Comparison of ENCODE assay signal across 9 cellular contexts in genomic region chr16:86576591-86577313, GRCh38. TPM values are rescaled to one million over a fixed set of nuclear protein-coding genes. Genes with fewer than 3 reads are reported as not detected.
DNase-seq lines count a peak whose midpoint lies in the region; ATAC-seq and TF ChIP-seq lines count a peak whose summit lies in the region.
"Had no signal": no experiment of that assay in that cellular context is flagged by ENCODE, and none has a peak within 500 bp of the region (broad histone marks: within the 10 kb centered on the region; RNA-seq: fewer than 3 reads in every experiment).

No MANE protein-coding gene starts in this region.

- peaks cover 21% of the 10 kb centered on the region for H3K79me2 ChIP-seq in PC-3 (ENCODE audit: low read length)
- peaks cover 2% of the 10 kb centered on the region for H3K79me2 ChIP-seq in trophoblast cell (ENCODE audit: control insufficient read depth, insufficient read depth, low read length, poor library complexity)

- no peak overlapping the region for H3K23ac ChIP-seq in trophoblast cell (ENCODE audit: low read length)

- H3K4me3 ChIP-seq in PC-3 (ENCODE audit: low read length) (peak overlapping the region; percentile 74), epithelial cell of proximal tubule (ENCODE audit: low read depth, low read length) (peak overlapping the region; percentile 62), trophoblast cell (ENCODE audit: low read depth, low read length) (peak overlapping the region; percentile 59), adrenal gland (peak overlapping the region in 1 of 4 donors; percentile 37)
- H3K4me3 ChIP-seq: mucosa of descending colon had no signal

- peaks cover 60% of the 10 kb centered on the region for H3K4me1 Mint-ChIP-seq in Calu3 (ENCODE audit: low read depth, unreplicated experiment)

- H3K4ac ChIP-seq in trophoblast cell (ENCODE audit: low read depth, low read length), result no peak overlapping the region

- H2AFZ ChIP-seq in PC-3 (ENCODE audit: low read length) (no peak overlapping the region), trophoblast cell (ENCODE audit: insufficient read depth, low read length, poor library complexity) (peak overlapping the region; percentile 64)

- H3K9ac ChIP-seq in PC-3 (ENCODE audit: low read length) (peak overlapping the region; percentile 99), trophoblast cell (ENCODE audit: low read length) (peak overlapping the region; percentile 38)

- H3K9me2 ChIP-seq in PC-3 (replicated peaks; ENCODE audit: low read length), result no peaks in the 10 kb centered on the region

- H3K9me3 Mint-ChIP-seq in Calu3 (ENCODE audit: low read depth, unreplicated experiment), result no peaks in the 10 kb centered on the region

- H4K91ac ChIP-seq in trophoblast cell (ENCODE audit: low read depth, low read length), result peak overlapping the region; percentile 40

- BruUV-seq in Calu3 (replicated peaks; lab: Mats Ljungman, UMichigan), result TSS peak; percentile 38
- TSS peak; percentile 83 for BruUV-seq in PC-3 (replicated peaks; lab: Mats Ljungman, UMichigan)

- H3K27ac ChIP-seq in PC-3 (ENCODE audit: low read length) (peak overlapping the region; percentile 86), trophoblast cell (ENCODE audit: low read depth, low read length) (no peak overlapping the region), adrenal gland (peak overlapping the region in 2 of 5 donors; percentile 70 to 78)

- no peaks in the 10 kb centered on the region for H3K9me3 ChIP-seq in PC-3 (ENCODE audit: low read length)
- peaks cover 5% of the 10 kb centered on the region for H3K9me3 ChIP-seq in trophoblast cell (ENCODE audit: insufficient read depth, low read depth, low read length)
- no peaks in the 10 kb centered on the region for H3K9me3 ChIP-seq in adrenal gland (replicated peaks in 1 of 3)
- H3K9me3 ChIP-seq: mucosa of descending colon had no signal

- H3F3A ChIP-seq in PC-3 (ENCODE audit: low read length, unreplicated experiment), result no peaks in the 10 kb centered on the region

- peak overlapping the region; percentile 52 for H2BK12ac ChIP-seq in trophoblast cell (ENCODE audit: low read length)

- H3K4me1 ChIP-seq in PC-3 (ENCODE audit: insufficient read depth, low read length) (peaks cover 18% of the 10 kb centered on the region), trophoblast cell (ENCODE audit: control insufficient read depth in 1 of 2, insufficient read depth in 2 of 2, low read length in 2 of 2) (peaks cover 22 to 30% of the 10 kb centered on the region in 2 experiments), adrenal gland (replicated peaks in 1 of 2) (no peaks in the 10 kb centered on the region)

- CTCF ChIA-PET in Calu3 (lab: Charles Lee) (interaction anchor here (0.5 to 1.7 kb wide), 25 partner anchors 8 to 1838 kb away, joined by 3 to 23 read pairs (median 8); no protein-coding TSS in a partner anchor), PC-3 (lab: Charles Lee) (interaction anchor here (0.5 to 1.5 kb wide), 7 partner anchors 8 to 368 kb away, joined by 3 to 13 read pairs (median 4); no protein-coding TSS in a partner anchor)

- H4K8ac ChIP-seq in trophoblast cell (ENCODE audit: low read depth, low read length), result peak overlapping the region; percentile 55

- no peak for TF ChIP-seq POLR2A in adrenal gland (IDR thresholded peaks at IDR 0.05)

- H3K27ac Mint-ChIP-seq in Calu3 (ENCODE audit: unreplicated experiment), result peak overlapping the region; percentile 88

- H4K20me1 ChIP-seq in PC-3 (ENCODE audit: low read length), result no peaks in the 10 kb centered on the region

- H3K14ac ChIP-seq in trophoblast cell (ENCODE audit: low read length), result peak overlapping the region; percentile 41

- peak; percentile 72 for DNase-seq in Calu3
- peak; percentile 57 for DNase-seq in PC-3
- DNase-seq in epithelial cell of proximal tubule (ENCODE audit: low read depth), result no peak
- DNase-seq in trophoblast cell, result no peak
- DNase-seq in adrenal gland, result no peak
- no peak for DNase-seq in NCI-H2081 treated with DMSO at 0.1 percent for 48 hours (lab: John Stamatoyannopoulos, UW)
- DNase-seq in SKM-1 treated with dmso at 0.1 percent for 144 hours (lab: John Stamatoyannopoulos, UW; ENCODE audit: unreplicated experiment), result no peak

- ATAC-seq in PC-3 (peak; percentile 32), HG03196 (IDR thresholded peaks at IDR 0.05; ENCODE audit: unreplicated experiment) (no peak)

- H3K36me3 Mint-ChIP-seq in Calu3 (ENCODE audit: insufficient read depth, unreplicated experiment), result peaks cover 72% of the 10 kb centered on the region

- peaks cover 8% of the 10 kb centered on the region for H3K79me1 ChIP-seq in trophoblast cell (ENCODE audit: low read length)

- peak overlapping the region; percentile 39 for H3K18ac ChIP-seq in trophoblast cell (ENCODE audit: low read length)

- intact Hi-C loops in Calu3 (cut with micrococcal nuclease; ENCODE audit: unreplicated experiment), result loop anchor here (2.0 to 5.0 kb wide), 4 partner anchors 54 to 301 kb away; no protein-coding TSS in a partner anchor
- intact Hi-C loops in PC-3 (cut with micrococcal nuclease), result loop anchor here (1.0 to 5.0 kb wide), 4 partner anchors 55 to 486 kb away; no protein-coding TSS in a partner anchor
- intact Hi-C loops in adrenal gland (cut with DNase I), result no loop called here

- TF ChIP-seq CTCF in Calu3 (IDR thresholded peaks at IDR 0.05; ENCODE audit: unreplicated experiment), result no peak
- TF ChIP-seq CTCF in PC-3 (conservative IDR thresholded peaks at IDR 0.05; ENCODE audit: low read depth, low read length), result no peak
- TF ChIP-seq CTCF in epithelial cell of proximal tubule (conservative IDR thresholded peaks at IDR 0.05; ENCODE audit: low read depth, low read length), result no peak
- TF ChIP-seq CTCF in adrenal gland (IDR thresholded peaks at IDR 0.05), result no peak

- H3K27me3 Mint-ChIP-seq in Calu3 (ENCODE audit: unreplicated experiment), result no peaks in the 10 kb centered on the region

- POLR2A ChIA-PET in PC-3 (lab: Charles Lee; ENCODE audit: unreplicated experiment), result interaction anchor here (0.7 to 2.5 kb wide), 8 partner anchors 9 to 99 kb away, joined by 3 to 23 read pairs (median 6); no protein-coding TSS in a partner anchor

- H3K4me2 ChIP-seq in PC-3 (ENCODE audit: low read length), result peak overlapping the region; percentile 93
- peak overlapping the region; percentile 84 for H3K4me2 ChIP-seq in trophoblast cell (ENCODE audit: low read length)

- peak overlapping the region; percentile 76 for H3K4me3 Mint-ChIP-seq in Calu3 (ENCODE audit: low read depth, unreplicated experiment)

- no peak overlapping the region for H2BK5ac ChIP-seq in trophoblast cell (ENCODE audit: low read depth, low read length, poor library complexity)

- no peak overlapping the region for H2AK5ac ChIP-seq in trophoblast cell (ENCODE audit: low read length)

- H4K12ac ChIP-seq in trophoblast cell (ENCODE audit: low read depth, low read length), result peak overlapping the region; percentile 63

- H3K27me3 ChIP-seq in PC-3 (ENCODE audit: low read length) (no peaks in the 10 kb centered on the region), trophoblast cell (ENCODE audit: insufficient read depth, low read length) (peaks cover 61% of the 10 kb centered on the region), adrenal gland (peaks cover 66% of the 10 kb centered on the region)

- no CpG with 5 or more reads among the region's 33 CpGs for WGBS in trophoblast cell (ENCODE audit: extremely low coverage, insufficient coverage, insufficient read length)
- 22 to 37% (median 26%) methylated on average over 31 to 33 of the region's 33 CpGs for WGBS in adrenal gland, 4 donors

- no peaks in the 10 kb centered on the region for H3K36me3 ChIP-seq in PC-3 (ENCODE audit: low read depth, low read length)
- H3K36me3 ChIP-seq in trophoblast cell (ENCODE audit: control insufficient read depth in 1 of 2, insufficient read depth in 2 of 2, low read length in 2 of 2), result no peaks in the 10 kb centered on the region
- no peaks in the 10 kb centered on the region for H3K36me3 ChIP-seq in adrenal gland (replicated peaks in 1 of 2)

- no peak overlapping the region for H2BK120ac ChIP-seq in trophoblast cell (ENCODE audit: insufficient read depth, low read length, poor library complexity)

RNA-seq across cellular contexts. Expression of gene FOXL1, which starts 1.6 kb away (rescaled TPM):
- total RNA-seq in Calu3 (2022) (13.3 and 14.5 TPM in 2 replicates), PC-3 (2014; rRNA removed) (8.1 and 10.9 TPM in 2 replicates), epithelial cell of proximal tubule (11.6 and 14.6 TPM in 2 replicates), adrenal gland (1 to 10 TPM in 3 of 8 donors, under 1 TPM in 5; 0.18 to 2.1 (median 0.77) TPM)
- polyA plus RNA-seq in trophoblast cell (2013), result 0.62 and 0.64 TPM in 2 replicates
- under 1 TPM; 0.31 to 0.88 (median 0.61) TPM for polyA plus RNA-seq in adrenal gland

RNA-seq across cellular contexts. Expression of gene FOXC2, which starts 10.1 kb away (rescaled TPM):
- total RNA-seq in Calu3 (2022) (8.7 and 10.9 TPM in 2 replicates), PC-3 (2014; rRNA removed) (not detected in 2 replicates), epithelial cell of proximal tubule (26.5 and 30.1 TPM in 2 replicates), adrenal gland (1 to 10 TPM; 1.1 to 4.8 (median 3.0) TPM)
- 1.2 TPM in 2 replicates for polyA plus RNA-seq in trophoblast cell (2013)
- 1 to 10 TPM; 1.1 to 1.9 (median 1.2) TPM for polyA plus RNA-seq in adrenal gland

RNA-seq across cellular contexts. Expression of gene MTHFSD, which starts 21.7 kb away (rescaled TPM):
- total RNA-seq in Calu3 (2022), result 47.8 and 48.9 TPM in 2 replicates
- 11.9 and 17.1 TPM in 2 replicates for total RNA-seq in PC-3 (2014; rRNA removed)
- 7.1 and 13.2 TPM in 2 replicates for total RNA-seq in epithelial cell of proximal tubule
- polyA plus RNA-seq in trophoblast cell (2013), result 9.5 and 9.8 TPM in 2 replicates
- 10 to 100 TPM in 7 of 8 donors, 1 to 10 TPM in 1; 7.6 to 22.2 (median 18.5) TPM for total RNA-seq in adrenal gland
- 10 to 100 TPM; 12.5 to 20.8 (median 18.2) TPM for polyA plus RNA-seq in adrenal gland

Comparison
In these comparisons a context has a peak if more than half of its experiments do, and no peak if none do; other contexts are left out.
1. DNase-seq: peak in Calu3 (single experiment) and PC-3 (single experiment); none in epithelial cell of proximal tubule (single experiment), trophoblast cell (0 of 2), adrenal gland (0 of 7), NCI-H2081 treated with DMSO at 0.1 percent for 48 hours (single experiment) and SKM-1 treated with dmso at 0.1 percent for 144 hours (single experiment).
2. intact Hi-C loops: an anchor here in Calu3 (2.0 to 5.0 kb wide) and PC-3 (1.0 to 5.0 kb wide); none called in adrenal gland.